ENCODE assay signal across 10 cellular contexts in the genomic region with DNA sequence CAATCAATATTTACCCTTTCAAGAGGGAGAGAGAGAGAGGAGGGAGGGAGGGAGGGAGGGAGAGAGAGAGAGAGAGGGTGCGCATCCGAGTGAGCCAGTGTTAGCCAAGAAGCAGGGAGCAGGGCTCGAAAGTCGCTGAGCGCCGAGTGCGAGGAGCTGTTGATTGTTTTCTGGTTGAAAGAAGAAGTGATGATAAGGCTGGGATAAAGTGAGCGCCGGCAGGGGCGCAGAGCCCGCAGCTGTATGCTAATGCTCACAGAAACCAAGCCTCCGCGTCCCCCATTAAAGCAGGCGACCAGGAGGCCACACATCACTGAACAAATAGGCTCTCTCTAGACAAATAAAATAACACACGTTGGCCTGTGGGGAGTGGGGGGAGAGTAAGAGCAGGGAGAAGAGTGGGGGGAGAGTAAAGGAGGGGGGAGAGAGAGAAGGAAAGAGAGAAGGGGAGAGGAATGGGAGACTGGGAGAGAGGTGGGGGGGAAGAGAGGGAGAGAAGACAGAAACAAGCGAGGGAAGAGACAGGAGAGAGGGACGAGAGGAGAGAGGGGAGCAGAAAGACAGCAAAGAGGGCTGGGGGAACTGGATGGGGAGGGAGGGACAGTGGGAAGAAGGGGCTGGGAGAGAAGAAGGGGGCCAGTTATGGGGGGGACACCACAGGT. TPM values are rescaled to one million over a fixed set of nuclear protein-coding genes. Genes with fewer than 3 reads are reported as not detected.
DNase-seq lines count a peak whose midpoint lies in the region; ATAC-seq and TF ChIP-seq lines count a peak whose summit lies in the region.
"Had no signal": no experiment of that assay in that cellular context is flagged by ENCODE, and none has a peak within 500 bp of the region (broad histone marks: within the 10 kb centered on the region; RNA-seq: fewer than 3 reads in every experiment).

No MANE protein-coding gene starts in this region.

- H3K27ac Mint-ChIP-seq in activated CD4-positive, alpha-beta memory T cell treated with anti-CD3 and anti-CD28 coated beads for 36 hours, result no peak overlapping the region
- H3K27ac Mint-ChIP-seq in activated CD4-positive, alpha-beta memory T cell treated with anti-CD3 and anti-CD28 coated beads, Interleukin-2, amount 10 ng/mL, durations not matched to agents 7 days and 5 days, result no peak overlapping the region
- peak overlapping the region; percentile 79 for H3K27ac Mint-ChIP-seq in stimulated activated memory B cell treated with anti-CD40 and anti-IgM and Interleukin-4, amounts not matched to agents 10 μg/mL and 1 μg/mL and 100 μg/mL, for 72 hours

- intact Hi-C loops in activated CD4-positive, alpha-beta memory T cell treated with anti-CD3 and anti-CD28 coated beads for 36 hours (cut with micrococcal nuclease), result loop anchor here (5.0 to 10.0 kb wide), 6 partner anchors 92 to 1144 kb away; partner anchors contain the start of genes CFAP61, CRNKL1, NKX2-4 and RALGAPA2
- intact Hi-C loops in dorsolateral prefrontal cortex (cut with DNase I) (loop anchor here (5.0 to 10.0 kb wide), 6 partner anchors 89 to 278 kb away; no protein-coding TSS in a partner anchor), aorta (cut with DNase I) (no loop called here)

- H3K9me3 ChIP-seq in aorta (ENCODE audit: control insufficient read depth, low read length), result no peaks in the 10 kb centered on the region

- no peaks in the 10 kb centered on the region for H3K9me3 Mint-ChIP-seq in activated CD4-positive, alpha-beta memory T cell treated with anti-CD3 and anti-CD28 coated beads for 36 hours
- no peaks in the 10 kb centered on the region for H3K9me3 Mint-ChIP-seq in activated CD4-positive, alpha-beta memory T cell treated with anti-CD3 and anti-CD28 coated beads, Interleukin-2, amount 10 ng/mL, durations not matched to agents 7 days and 5 days
- H3K9me3 Mint-ChIP-seq in stimulated activated memory B cell treated with anti-CD40 and anti-IgM and Interleukin-4, amounts not matched to agents 10 μg/mL and 1 μg/mL and 100 μg/mL, for 72 hours, result no peaks in the 10 kb centered on the region

- peak; percentile 30 for DNase-seq in activated CD4-positive, alpha-beta memory T cell treated with anti-CD3 and anti-CD28 coated beads for 36 hours
- no peak for DNase-seq in activated CD4-positive, alpha-beta memory T cell treated with anti-CD3 and anti-CD28 coated beads, Interleukin-2, amount 10 ng/mL, durations not matched to agents 7 days and 5 days
- DNase-seq in NCI-H2171 treated with DMSO at 0.1 percent for 48 hours (lab: John Stamatoyannopoulos, UW) (peak; percentile 93), dorsolateral prefrontal cortex (peak in 5 of 10 donors; percentile 10 to 70 (median 43)), aorta (no peak), HuH-7 (ENCODE audit: low spot score) (no peak)
- no peak for DNase-seq in stimulated activated CD4-positive, alpha-beta T cell treated with anti-CD3 and anti-CD28 coated beads, Interleukin-12 subunit alpha, Interleukin-12 subunit beta, amount 100 ng/mL, for 4 hours
- DNase-seq: AML-193 had no signal

- WGBS in aorta, 2 donors, result 2 to 3% methylated on average over 17 of the region's 17 CpGs

- H3K27me3 Mint-ChIP-seq in activated CD4-positive, alpha-beta memory T cell treated with anti-CD3 and anti-CD28 coated beads for 36 hours, result peaks cover 63% of the 10 kb centered on the region
- peaks cover 68% of the 10 kb centered on the region for H3K27me3 Mint-ChIP-seq in activated CD4-positive, alpha-beta memory T cell treated with anti-CD3 and anti-CD28 coated beads, Interleukin-2, amount 10 ng/mL, durations not matched to agents 7 days and 5 days
- peaks cover 76% of the 10 kb centered on the region for H3K27me3 Mint-ChIP-seq in stimulated activated memory B cell treated with anti-CD40 and anti-IgM and Interleukin-4, amounts not matched to agents 10 μg/mL and 1 μg/mL and 100 μg/mL, for 72 hours

- no peaks in the 10 kb centered on the region for H3K36me3 ChIP-seq in aorta (ENCODE audit: control insufficient read depth in 1 of 2, insufficient read depth in 2 of 2, low read length in 1 of 2)

- TF ChIP-seq CTCF in dorsolateral prefrontal cortex (IDR thresholded peaks at IDR 0.05 in 54 of 56, conservative IDR thresholded peaks at IDR 0.05 in 2 of 56; ENCODE audit: low read depth in 1 of 56, partially characterized antibody in 56 of 56), result peak in 4 of 56 donors; percentile 5 to 15 (median 10)

- peak overlapping the region in 51 of 59 donors; percentile 20 to 65 (median 43) for H3K4me3 ChIP-seq in dorsolateral prefrontal cortex
- H3K4me3 ChIP-seq in aorta (ENCODE audit: low read length in 2 of 2), result no peak overlapping the region

- POLR2A ChIA-PET in activated CD4-positive, alpha-beta memory T cell treated with anti-CD3 and anti-CD28 coated beads for 36 hours (lab: Charles Lee), result no interaction called here
- POLR2A ChIA-PET in activated CD4-positive, alpha-beta memory T cell treated with anti-CD3 and anti-CD28 coated beads, Interleukin-2, amount 10 ng/mL, durations not matched to agents 7 days and 5 days (lab: Charles Lee), result no interaction called here

- no peaks in the 10 kb centered on the region for H3K36me3 Mint-ChIP-seq in activated CD4-positive, alpha-beta memory T cell treated with anti-CD3 and anti-CD28 coated beads for 36 hours
- no peaks in the 10 kb centered on the region for H3K36me3 Mint-ChIP-seq in activated CD4-positive, alpha-beta memory T cell treated with anti-CD3 and anti-CD28 coated beads, Interleukin-2, amount 10 ng/mL, durations not matched to agents 7 days and 5 days (ENCODE audit: low read depth)
- no peaks in the 10 kb centered on the region for H3K36me3 Mint-ChIP-seq in stimulated activated memory B cell treated with anti-CD40 and anti-IgM and Interleukin-4, amounts not matched to agents 10 μg/mL and 1 μg/mL and 100 μg/mL, for 72 hours

- no peak for ATAC-seq in stimulated activated memory B cell treated with anti-CD40 and anti-IgM and Interleukin-4, amounts not matched to agents 10 μg/mL and 1 μg/mL and 100 μg/mL, for 72 hours
- no peak for ATAC-seq in aorta (ENCODE audit: low FRiP score)

- H3K4me1 Mint-ChIP-seq in activated CD4-positive, alpha-beta memory T cell treated with anti-CD3 and anti-CD28 coated beads for 36 hours (ENCODE audit: low read depth), result peaks cover 34% of the 10 kb centered on the region
- peaks cover 10% of the 10 kb centered on the region for H3K4me1 Mint-ChIP-seq in activated CD4-positive, alpha-beta memory T cell treated with anti-CD3 and anti-CD28 coated beads, Interleukin-2, amount 10 ng/mL, durations not matched to agents 7 days and 5 days
- peaks cover 41% of the 10 kb centered on the region for H3K4me1 Mint-ChIP-seq in stimulated activated memory B cell treated with anti-CD40 and anti-IgM and Interleukin-4, amounts not matched to agents 10 μg/mL and 1 μg/mL and 100 μg/mL, for 72 hours

- H3K27me3 ChIP-seq in dorsolateral prefrontal cortex (peaks cover 0 to 58% (median 30%) of the 10 kb centered on the region in 45 donors), aorta (ENCODE audit: control insufficient read depth in 1 of 2, insufficient read depth in 2 of 2, low read length in 1 of 2) (no peaks in the 10 kb centered on the region)

- peak overlapping the region in 26 of 59 donors; percentile 8 to 94 (median 54) for H3K27ac ChIP-seq in dorsolateral prefrontal cortex
- no peak overlapping the region for H3K27ac ChIP-seq in aorta (ENCODE audit: low read depth in 1 of 2, low read length in 2 of 2)

- H3K4me1 ChIP-seq in aorta (ENCODE audit: control insufficient read depth in 1 of 2, insufficient read depth in 2 of 2, low read length in 2 of 2), result peaks cover 0 to 2% of the 10 kb centered on the region in 2 donors

- H3K4me3 Mint-ChIP-seq in activated CD4-positive, alpha-beta memory T cell treated with anti-CD3 and anti-CD28 coated beads for 36 hours, result no peak overlapping the region
- H3K4me3 Mint-ChIP-seq in activated CD4-positive, alpha-beta memory T cell treated with anti-CD3 and anti-CD28 coated beads, Interleukin-2, amount 10 ng/mL, durations not matched to agents 7 days and 5 days, result no peak overlapping the region
- H3K4me3 Mint-ChIP-seq in stimulated activated memory B cell treated with anti-CD40 and anti-IgM and Interleukin-4, amounts not matched to agents 10 μg/mL and 1 μg/mL and 100 μg/mL, for 72 hours, result peak overlapping the region; percentile 68

- CTCF ChIA-PET in activated CD4-positive, alpha-beta memory T cell treated with anti-CD3 and anti-CD28 coated beads for 36 hours (lab: Charles Lee), result interaction anchor here (1.0 to 1.1 kb wide), 2 partner anchors 89 to 279 kb away, joined by 3 to 4 read pairs; no protein-coding TSS in a partner anchor
- CTCF ChIA-PET in activated CD4-positive, alpha-beta memory T cell treated with anti-CD3 and anti-CD28 coated beads, Interleukin-2, amount 10 ng/mL, durations not matched to agents 7 days and 5 days (lab: Charles Lee), result no interaction called here

RNA-seq across cellular contexts. Expression of gene INSM1, which starts 5.0 kb away (rescaled TPM):
- total RNA-seq in activated CD4-positive, alpha-beta memory T cell treated with anti-CD3 and anti-CD28 coated beads for 36 hours, result 1 to 10 TPM; 6.7 to 6.9 TPM
- total RNA-seq in activated CD4-positive, alpha-beta memory T cell treated with anti-CD3 and anti-CD28 coated beads, Interleukin-2, amount 10 ng/mL, durations not matched to agents 7 days and 5 days, result not detected
- total RNA-seq in dorsolateral prefrontal cortex, result 1 to 10 TPM; 1.6 to 8.1 (median 3.9) TPM
- total RNA-seq in aorta, result not detected
- under 1 TPM in 1 of 2 donors, not detected in 1; 0.25 TPM for polyA plus RNA-seq in aorta
- total RNA-seq: glomerular endothelial cell had no signal

Comparison
In these comparisons a context has a peak if more than half of its experiments do, and no peak if none do; other contexts are left out.
1. DNase-seq: peak in activated CD4-positive, alpha-beta memory T cell treated with anti-CD3 and anti-CD28 coated beads for 36 hours (single experiment) and NCI-H2171 treated with DMSO at 0.1 percent for 48 hours (single experiment); none in activated CD4-positive, alpha-beta memory T cell treated with anti-CD3 and anti-CD28 coated beads, Interleukin-2, amount 10 ng/mL, durations not matched to agents 7 days and 5 days (single experiment), aorta (0 of 2), HuH-7 (single experiment) and stimulated activated CD4-positive, alpha-beta T cell treated with anti-CD3 and anti-CD28 coated beads, Interleukin-12 subunit alpha, Interleukin-12 subunit beta, amount 100 ng/mL, for 4 hours (single experiment).
2. H3K4me3 ChIP-seq: peak in dorsolateral prefrontal cortex (51 of 59); none in aorta (0 of 2).
3. intact Hi-C loops: an anchor here in activated CD4-positive, alpha-beta memory T cell treated with anti-CD3 and anti-CD28 coated beads for 36 hours (5.0 to 10.0 kb wide) and dorsolateral prefrontal cortex (5.0 to 10.0 kb wide); none called in aorta.